In genomic region chrX:118603981-118604380, GRCh38 we compare ENCODE assay signal across 9 cellular contexts.
DNase-seq lines count a peak whose midpoint lies in the region; ATAC-seq and TF ChIP-seq lines count a peak whose summit lies in the region.
"Had no signal": no experiment of that assay in that cellular context is flagged by ENCODE, and none has a peak within 500 bp of the region (broad histone marks: within the 10 kb centered on the region; RNA-seq: fewer than 3 reads in every experiment).

No MANE protein-coding gene starts in this region.

- peaks cover 0 to 9% (median 4%) of the 10 kb centered on the region in 5 donors for H3K36me3 Mint-ChIP-seq in naive thymus-derived CD4-positive, alpha-beta T cell

- H3K27me3 ChIP-seq in HAP-1 (ENCODE audit: low read depth) (no peaks in the 10 kb centered on the region), esophagus squamous epithelium (no peaks in the 10 kb centered on the region), thoracic aorta (replicated peaks; ENCODE audit: insufficient read depth) (no peaks in the 10 kb centered on the region)
- H3K27me3 ChIP-seq in naive thymus-derived CD4-positive, alpha-beta T cell (ENCODE audit: control insufficient read depth in 2 of 2, insufficient read depth in 2 of 2, low read length in 2 of 2), result no peaks in the 10 kb centered on the region

- in situ Hi-C loops in HAP-1 (cut with MboI; ENCODE audit: low sequenced_read_pairs), result loop anchor here (10.0 kb wide), 1 partner anchor 201 kb away; no protein-coding TSS in a partner anchor

- peak; percentile 76 for DNase-seq in DMS53 (lab: John Stamatoyannopoulos, UW)
- DNase-seq in HAP-1 (ENCODE audit: low spot score in 2 of 2), result peak; percentile 76 to 78
- peak; percentile 0 for DNase-seq in NCI-H2196 treated with DMSO at 0.1 percent for 48 hours (lab: John Stamatoyannopoulos, UW; ENCODE audit: unreplicated experiment)
- peak in 2 of 3 experiments; percentile 1 to 2 for DNase-seq in activated CD8-positive, alpha-beta memory T cell treated with anti-CD3 and anti-CD28 coated beads for 48 hours (ENCODE audit: low read depth in 2 of 3, low spot score in 2 of 3)
- DNase-seq in esophagus squamous epithelium (lab: John Stamatoyannopoulos, UW), result no peak
- peak in 8 of 9 donors; percentile 2 to 40 (median 25) for DNase-seq in naive thymus-derived CD4-positive, alpha-beta T cell
- DNase-seq in thoracic aorta (ENCODE audit: low spot score), result no peak

- TF ChIP-seq POLR2A in esophagus squamous epithelium (IDR thresholded peaks at IDR 0.05), result no peak

- POLR2A ChIA-PET in naive thymus-derived CD4-positive, alpha-beta T cell (lab: Charles Lee), result no interaction called here

- H3K27me3 Mint-ChIP-seq in naive thymus-derived CD4-positive, alpha-beta T cell, result no peaks in the 10 kb centered on the region
- H3K27me3 Mint-ChIP-seq: dendritic cell treated with granulocyte-macrophage colony-stimulating factor and Interleukin-4, amounts not matched to agents 40 ng/mL and 50 ng/mL, for 4 days had no signal

- H3K36me3 ChIP-seq in HAP-1 (replicated peaks), result no peaks in the 10 kb centered on the region
- H3K36me3 ChIP-seq in esophagus squamous epithelium, result peaks cover 0 to 8% (median 0%) of the 10 kb centered on the region in 3 donors
- H3K36me3 ChIP-seq in naive thymus-derived CD4-positive, alpha-beta T cell (ENCODE audit: control insufficient read depth in 2 of 3, insufficient read depth in 3 of 3, low read length in 3 of 3), result peaks cover 5 to 36% (median 8%) of the 10 kb centered on the region in 3 experiments
- no peaks in the 10 kb centered on the region for H3K36me3 ChIP-seq in thoracic aorta

- intact Hi-C loops in esophagus squamous epithelium (cut with DNase I), result no loop called here
- intact Hi-C loops in naive thymus-derived CD4-positive, alpha-beta T cell (cut with micrococcal nuclease), result loop anchor here in 1 of 2 donors (2.0 to 5.0 kb wide), 3 partner anchors 42 to 203 kb away; partner anchors contain the start of gene DOCK11

- H3K4me3 ChIP-seq in HAP-1 (no peak overlapping the region), esophagus squamous epithelium (no peak overlapping the region), thoracic aorta (no peak overlapping the region)
- no peak overlapping the region for H3K4me3 ChIP-seq in naive thymus-derived CD4-positive, alpha-beta T cell (ENCODE audit: low read length)

- H3K4me1 ChIP-seq in HAP-1 (no peaks in the 10 kb centered on the region), esophagus squamous epithelium (peaks cover 0 to 4% (median 0%) of the 10 kb centered on the region in 3 donors), thoracic aorta (ENCODE audit: control insufficient read depth in 1 of 2, low read depth in 2 of 2) (peaks cover 0 to 18% of the 10 kb centered on the region in 2 donors)
- H3K4me1 ChIP-seq in naive thymus-derived CD4-positive, alpha-beta T cell (ENCODE audit: control insufficient read depth in 2 of 2, insufficient read depth in 2 of 2, low read length in 2 of 2), result no peaks in the 10 kb centered on the region

- H3K4me1 Mint-ChIP-seq in naive thymus-derived CD4-positive, alpha-beta T cell, result peaks cover 8 to 29% (median 20%) of the 10 kb centered on the region in 7 donors

- TF ChIP-seq CTCF in esophagus squamous epithelium (IDR thresholded peaks at IDR 0.05) (peak; percentile 44 to 73 (median 68)), thoracic aorta (IDR thresholded peaks at IDR 0.05) (peak; percentile 55)

- CTCF ChIA-PET in naive thymus-derived CD4-positive, alpha-beta T cell (lab: Charles Lee), result no interaction called here

- ATAC-seq in naive thymus-derived CD4-positive, alpha-beta T cell, result peak; percentile 77
- peak; percentile 55 for ATAC-seq in thoracic aorta (ENCODE audit: insufficient number of reproducible peaks, low FRiP score, low read depth)
- no peak for ATAC-seq in GM19467 (IDR thresholded peaks at IDR 0.05; ENCODE audit: unreplicated experiment)

- H3K4me3 Mint-ChIP-seq in naive thymus-derived CD4-positive, alpha-beta T cell, result peak overlapping the region in 6 of 10 donors; percentile 3 to 50 (median 39)
- H3K4me3 Mint-ChIP-seq: dendritic cell treated with granulocyte-macrophage colony-stimulating factor and Interleukin-4, amounts not matched to agents 40 ng/mL and 50 ng/mL, for 4 days had no signal

- H3K9me3 Mint-ChIP-seq in naive thymus-derived CD4-positive, alpha-beta T cell, result no peaks in the 10 kb centered on the region
- H3K9me3 Mint-ChIP-seq: dendritic cell treated with granulocyte-macrophage colony-stimulating factor and Interleukin-4, amounts not matched to agents 40 ng/mL and 50 ng/mL, for 4 days had no signal

- WGBS in esophagus squamous epithelium, 2 donors, result 20 to 27% methylated on average over 7 of the region's 7 CpGs

- peak overlapping the region in 8 of 9 donors; percentile 33 to 91 (median 76) for H3K27ac Mint-ChIP-seq in naive thymus-derived CD4-positive, alpha-beta T cell
- H3K27ac Mint-ChIP-seq: dendritic cell treated with granulocyte-macrophage colony-stimulating factor and Interleukin-4, amounts not matched to agents 40 ng/mL and 50 ng/mL, for 4 days had no signal

- H3K9me3 ChIP-seq in HAP-1 (no peaks in the 10 kb centered on the region), esophagus squamous epithelium (no peaks in the 10 kb centered on the region), thoracic aorta (no peaks in the 10 kb centered on the region)
- no peaks in the 10 kb centered on the region for H3K9me3 ChIP-seq in naive thymus-derived CD4-positive, alpha-beta T cell (ENCODE audit: control insufficient read depth in 2 of 3, low read length in 3 of 3)

- H3K27ac ChIP-seq in esophagus squamous epithelium, result peak overlapping the region in 1 of 4 donors; percentile 2
- H3K27ac ChIP-seq in naive thymus-derived CD4-positive, alpha-beta T cell (ENCODE audit: low read depth, low read length), result no peak overlapping the region
- peak overlapping the region in 1 of 2 donors; percentile 52 for H3K27ac ChIP-seq in thoracic aorta

Comparison
In these comparisons a context has a peak if more than half of its experiments do, and no peak if none do; other contexts are left out.
1. DNase-seq: peak in DMS53 (single experiment), HAP-1 (2 of 2), NCI-H2196 treated with DMSO at 0.1 percent for 48 hours (single experiment), activated CD8-positive, alpha-beta memory T cell treated with anti-CD3 and anti-CD28 coated beads for 48 hours (2 of 3) and naive thymus-derived CD4-positive, alpha-beta T cell (8 of 9); none in esophagus squamous epithelium (single experiment) and thoracic aorta (single experiment).